In the genomic region with DNA sequence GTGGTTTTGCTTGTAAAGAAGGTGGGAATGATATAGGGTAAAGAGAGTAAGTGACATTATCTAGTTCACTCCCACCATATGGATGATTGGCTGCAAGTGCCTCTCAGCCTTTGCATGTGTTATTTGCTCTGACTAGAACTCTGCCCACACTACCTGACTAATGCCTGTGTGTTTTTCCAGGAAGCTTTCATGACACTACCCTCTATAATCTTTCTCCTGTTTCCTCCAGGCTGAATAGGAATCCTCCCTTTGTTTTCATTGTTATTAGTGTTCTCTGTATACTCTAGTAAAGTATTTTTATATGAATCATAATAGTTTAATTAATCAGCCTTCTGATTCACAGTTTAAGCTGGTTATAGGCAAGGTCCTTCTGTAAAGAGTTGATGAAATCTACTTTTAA, we compare ENCODE assay signal across 2 cellular contexts. TPM values are rescaled to one million over a fixed set of nuclear protein-coding genes. Genes with fewer than 3 reads are reported as not detected.
"Had no signal": no experiment of that assay in that cellular context is flagged by ENCODE, and none has a peak within 500 bp of the region (broad histone marks: within the 10 kb centered on the region; RNA-seq: fewer than 3 reads in every experiment).

No MANE protein-coding gene starts in this region.

RNA-seq across cellular contexts. Expression of a gene that starts 13.8 kb away (rescaled TPM):
- total RNA-seq: activated B cell treated with CpG ODN at 0.5 μM for 24 hours, ascending aorta had no signal
